Comparison of ENCODE assay signal across 9 cellular contexts in the genomic region with DNA sequence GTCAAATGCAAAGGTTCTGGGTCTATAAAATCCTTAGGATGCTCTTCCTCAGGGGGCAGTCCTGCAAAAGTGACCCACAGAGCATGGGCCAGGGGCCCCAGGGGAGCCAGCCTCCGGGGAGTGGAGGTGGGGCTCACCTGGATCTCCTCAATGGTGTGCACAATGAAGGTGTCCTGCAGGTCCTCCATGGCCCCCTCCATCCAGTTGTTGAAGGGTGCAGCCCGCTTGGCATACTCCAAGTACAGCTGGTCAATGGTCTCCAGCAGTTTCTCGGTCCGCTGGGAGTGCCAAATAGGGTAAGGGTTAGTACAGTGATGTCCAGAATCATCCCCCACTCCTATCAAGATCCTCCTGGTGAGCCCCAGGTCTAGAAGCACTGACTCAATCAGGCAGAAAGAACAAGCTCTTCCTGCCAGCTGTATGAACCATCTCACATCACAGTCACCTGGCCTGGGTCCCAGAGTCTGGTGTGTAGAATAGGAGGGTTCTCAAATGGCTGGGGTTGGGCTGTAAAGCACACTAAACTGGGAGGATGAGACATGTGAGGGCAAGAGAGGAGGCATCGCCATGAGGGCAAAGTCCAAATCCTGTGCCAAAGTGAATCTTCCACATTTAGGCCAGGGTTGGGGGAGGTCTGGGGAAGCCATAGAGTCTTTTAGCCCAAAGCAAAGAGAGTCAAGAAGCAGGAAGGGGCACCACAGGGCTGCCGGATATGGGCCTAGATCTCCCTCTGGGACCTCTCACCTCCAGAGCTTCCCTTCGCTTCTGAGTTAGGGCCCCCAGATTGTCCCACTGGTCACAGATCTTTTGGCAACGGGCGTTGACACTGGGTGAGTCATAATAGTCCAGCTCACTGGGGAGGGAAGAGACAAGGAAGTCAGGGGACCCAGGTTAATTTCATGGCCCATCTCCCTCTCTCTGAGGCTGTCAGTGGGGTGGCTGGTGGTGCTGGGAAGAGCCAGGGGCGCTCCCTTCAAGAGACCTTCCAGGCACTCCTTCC.
DNase-seq lines count a peak whose midpoint lies in the region; ATAC-seq and TF ChIP-seq lines count a peak whose summit lies in the region.
"Had no signal": no experiment of that assay in that cellular context is flagged by ENCODE, and none has a peak within 500 bp of the region (broad histone marks: within the 10 kb centered on the region; RNA-seq: fewer than 3 reads in every experiment).

No MANE protein-coding gene starts in this region.

- H3K36me3 ChIP-seq in GM23338 (ENCODE audit: insufficient read depth) (peaks cover 26% of the 10 kb centered on the region), PC-3 (ENCODE audit: low read depth, low read length) (peaks cover 79% of the 10 kb centered on the region)

- CTCF ChIA-PET in PC-3 (lab: Charles Lee): interaction anchor here (0.6 to 1.1 kb wide), 2 partner anchors 21 to 840 kb away, joined by 12 read pairs; no protein-coding TSS in a partner anchor
- CTCF ChIA-PET in activated CD4-positive, alpha-beta T cell treated with anti-CD3 and anti-CD28 coated beads, Interleukin-2, amount 10 ng/mL, durations not matched to agents 7 days and 5 days (lab: Charles Lee): interaction anchor here (1.3 to 1.7 kb wide), 2 partner anchors 14 to 17 kb away, joined by 6 read pairs; no protein-coding TSS in a partner anchor

- H3K27me3 ChIP-seq in GM23338 (ENCODE audit: insufficient read depth) (no peaks in the 10 kb centered on the region), PC-3 (ENCODE audit: low read length) (no peaks in the 10 kb centered on the region)

- peaks cover 10% of the 10 kb centered on the region for H3K27me3 Mint-ChIP-seq in GM23338 (ENCODE audit: insufficient read depth, low read depth, poor library complexity)
- no peaks in the 10 kb centered on the region for H3K27me3 Mint-ChIP-seq in activated CD4-positive, alpha-beta T cell treated with anti-CD3 and anti-CD28 coated beads, Interleukin-2, amount 10 ng/mL, durations not matched to agents 7 days and 5 days
- H3K27me3 Mint-ChIP-seq: T-helper 17 cell had no signal

- H3K4me3 ChIP-seq in GM23338 (no peak overlapping the region), PC-3 (ENCODE audit: low read length) (no peak overlapping the region)

- TF ChIP-seq CTCF in GM23338 (conservative IDR thresholded peaks at IDR 0.05; ENCODE audit: low read depth in 2 of 2) (no peak), PC-3 (conservative IDR thresholded peaks at IDR 0.05; ENCODE audit: low read depth, low read length) (no peak)

- no peaks in the 10 kb centered on the region for H3K9me3 ChIP-seq in PC-3 (ENCODE audit: low read length)

- 0 out of 2 replicates have a peak overlapping the region, but pooled peaks have one; percentile 4 for H3K27ac Mint-ChIP-seq in GM23338
- no peak overlapping the region for H3K27ac Mint-ChIP-seq in activated CD4-positive, alpha-beta T cell treated with anti-CD3 and anti-CD28 coated beads, Interleukin-2, amount 10 ng/mL, durations not matched to agents 7 days and 5 days
- H3K27ac Mint-ChIP-seq: T-helper 17 cell had no signal

- H3K9me2 ChIP-seq in GM23338 (ENCODE audit: insufficient read depth): no peaks in the 10 kb centered on the region
- no peaks in the 10 kb centered on the region for H3K9me2 ChIP-seq in PC-3 (replicated peaks; ENCODE audit: low read length)

- H4K20me1 ChIP-seq in GM23338 (replicated peaks; ENCODE audit: insufficient read depth) (peaks cover 6% of the 10 kb centered on the region; the same call in 1 of the 2 replicates), PC-3 (ENCODE audit: low read length) (0 out of 2 replicates have a peak, but pooled peaks cover 3% of the 10 kb centered on the region)

- intact Hi-C loops in PC-3 (cut with micrococcal nuclease): no loop called here
- intact Hi-C loops in sciatic nerve (cut with DNase I): no loop called here

- peak overlapping the region; percentile 54 for H3K9ac ChIP-seq in PC-3 (ENCODE audit: low read length)

- DNase-seq in GM23338 (ENCODE audit: low spot score) (no peak), PC-3 (peak; percentile 97), fibroblast of peridontal ligament (ENCODE audit: extremely low read depth) (peak; percentile 91), sciatic nerve (ENCODE audit: low spot score) (peak; percentile 42), GM19238 (ENCODE audit: insufficient read length, low spot score) (no peak), G401 (ENCODE audit: low spot score) (no peak)
- no peak for DNase-seq in activated CD4-positive, alpha-beta T cell treated with anti-CD3 and anti-CD28 coated beads, Interleukin-2, amount 10 ng/mL, durations not matched to agents 7 days and 5 days
- DNase-seq: T-helper 17 cell had no signal

- no peak overlapping the region for H3K4me3 Mint-ChIP-seq in GM23338
- H3K4me3 Mint-ChIP-seq in activated CD4-positive, alpha-beta T cell treated with anti-CD3 and anti-CD28 coated beads, Interleukin-2, amount 10 ng/mL, durations not matched to agents 7 days and 5 days: no peak overlapping the region
- H3K4me3 Mint-ChIP-seq: T-helper 17 cell had no signal

- POLR2A ChIA-PET in PC-3 (lab: Charles Lee; ENCODE audit: unreplicated experiment): interaction anchor here (0.5 to 0.6 kb wide), 4 partner anchors 67 to 951 kb away, joined by 3 to 27 read pairs (median 4); a partner anchor contains a TSS
- POLR2A ChIA-PET in activated CD4-positive, alpha-beta T cell treated with anti-CD3 and anti-CD28 coated beads, Interleukin-2, amount 10 ng/mL, durations not matched to agents 7 days and 5 days (lab: Charles Lee): interaction anchor here (0.6 kb wide), 1 partner anchor 175 kb away, joined by 3 read pairs; no protein-coding TSS in a partner anchor

- in situ Hi-C loops in G401 (cut with HindIII; ENCODE audit: low sequenced_read_pairs): no loop called here

- H3K36me3 Mint-ChIP-seq in GM23338 (ENCODE audit: low read depth): peaks cover 95% of the 10 kb centered on the region
- H3K36me3 Mint-ChIP-seq in activated CD4-positive, alpha-beta T cell treated with anti-CD3 and anti-CD28 coated beads, Interleukin-2, amount 10 ng/mL, durations not matched to agents 7 days and 5 days (ENCODE audit: low read depth): peaks cover 9% of the 10 kb centered on the region

- BruUV-seq in PC-3 (replicated peaks; lab: Mats Ljungman, UMichigan): no TSS peak

- no peak for ATAC-seq in GM23338
- peak; percentile 95 for ATAC-seq in PC-3
- no peak for ATAC-seq in sciatic nerve
- ATAC-seq in HG03280 (IDR thresholded peaks at IDR 0.05; ENCODE audit: unreplicated experiment): no peak
- ATAC-seq: T-helper 17 cell had no signal

- H3F3A ChIP-seq in GM23338 (replicated peaks; ENCODE audit: low read depth): no peaks in the 10 kb centered on the region
- peaks cover 9% of the 10 kb centered on the region for H3F3A ChIP-seq in PC-3 (ENCODE audit: low read length, unreplicated experiment)

- H3K79me2 ChIP-seq in GM23338 (replicated peaks; ENCODE audit: insufficient read depth) (no peaks in the 10 kb centered on the region), PC-3 (ENCODE audit: low read length) (no peaks in the 10 kb centered on the region)

- H3K27ac ChIP-seq in GM23338 (ENCODE audit: low read depth) (no peak overlapping the region), PC-3 (ENCODE audit: low read length) (peak overlapping the region; percentile 94)

- H2AFZ ChIP-seq in GM23338 (no peak overlapping the region), PC-3 (ENCODE audit: low read length) (no peak overlapping the region)

- no peaks in the 10 kb centered on the region for H3K4me1 Mint-ChIP-seq in GM23338
- H3K4me1 Mint-ChIP-seq in activated CD4-positive, alpha-beta T cell treated with anti-CD3 and anti-CD28 coated beads, Interleukin-2, amount 10 ng/mL, durations not matched to agents 7 days and 5 days: no peaks in the 10 kb centered on the region

- H3K4me2 ChIP-seq in GM23338 (no peak overlapping the region), PC-3 (ENCODE audit: low read length) (peak overlapping the region; percentile 57)

- no peaks in the 10 kb centered on the region for H3K4me1 ChIP-seq in GM23338 (ENCODE audit: insufficient read depth)
- H3K4me1 ChIP-seq in PC-3 (ENCODE audit: insufficient read depth, low read length): peaks cover 25% of the 10 kb centered on the region

- no peaks in the 10 kb centered on the region; the same call in 2 of the 3 replicates for H3K9me3 Mint-ChIP-seq in GM23338
- H3K9me3 Mint-ChIP-seq in activated CD4-positive, alpha-beta T cell treated with anti-CD3 and anti-CD28 coated beads, Interleukin-2, amount 10 ng/mL, durations not matched to agents 7 days and 5 days: no peaks in the 10 kb centered on the region

TF ChIP-seq in GM23338, 12 proteins besides CTCF, POLR2A, EP300 and RAD21:
- TF ChIP-seq ZNF331 (CRISPR knock-in tag; IDR thresholded peaks at IDR 0.05; ENCODE audit: low read depth): no peak
- TF ChIP-seq JUNB (IDR thresholded peaks at IDR 0.05; ENCODE audit: unreplicated experiment): no peak
- no peak for TF ChIP-seq CREB1 (CRISPR knock-in tag; IDR thresholded peaks at IDR 0.05; ENCODE audit: low read depth)

Comparison
In these comparisons a context has a peak if more than half of its experiments do, and no peak if none do; other contexts are left out.
1. DNase-seq: peak in PC-3 (single experiment), fibroblast of peridontal ligament (single experiment) and sciatic nerve (single experiment); none in GM23338 (single experiment), GM19238 (single experiment), G401 (single experiment) and activated CD4-positive, alpha-beta T cell treated with anti-CD3 and anti-CD28 coated beads, Interleukin-2, amount 10 ng/mL, durations not matched to agents 7 days and 5 days (single experiment).